10 cellular contexts compared by ENCODE assay signal in genomic region chr1:150808134-150808533, GRCh38. TPM values are rescaled to one million over a fixed set of nuclear protein-coding genes. Genes with fewer than 3 reads are reported as not detected.
A peak's percentile ranks its signal among the peaks of the same experiment; 100 is the strongest.
DNase-seq lines count a peak whose midpoint lies in the region; TF ChIP-seq lines count a peak whose summit lies in the region.
"Had no signal": no experiment of that assay in that cellular context is flagged by ENCODE, and none has a peak within 500 bp of the region (broad histone marks: within the 10 kb centered on the region; RNA-seq: fewer than 3 reads in every experiment).

TSS of gene CTSK (minus strand) at chr1:150808260. CDS start at chr1:150806805, 1,455 bp downstream.

- H3K27me3 ChIP-seq in endodermal cell (ENCODE audit: control insufficient read depth, insufficient read depth, low read length, poor library complexity, severe bottlenecking) (no peaks in the 10 kb centered on the region), muscle layer of colon (ENCODE audit: control insufficient read depth in 1 of 2, insufficient read depth in 2 of 2, low read length in 2 of 2) (no peaks in the 10 kb centered on the region)
- H3K27me3 ChIP-seq: BLaER1 had no signal

- H3K4me3 Mint-ChIP-seq in activated naive CD4-positive, alpha-beta T cell treated with anti-CD3 and anti-CD28 coated beads, Interleukin-2, amount 10 ng/mL, durations not matched to agents 7 days and 5 days, result peak within 1 kb of the TSS; percentile 3
- H3K4me3 Mint-ChIP-seq in endodermal cell, result peak within 1 kb of the TSS; percentile 15

- H3K36me3 Mint-ChIP-seq in activated naive CD4-positive, alpha-beta T cell treated with anti-CD3 and anti-CD28 coated beads, Interleukin-2, amount 10 ng/mL, durations not matched to agents 7 days and 5 days, result peaks cover 7% of the 10 kb centered on the region
- peaks cover 3% of the 10 kb centered on the region for H3K36me3 Mint-ChIP-seq in endodermal cell (ENCODE audit: low read depth)

- 74 to 77% methylated on average over 4 to 7 of the region's 7 CpGs for WGBS in endodermal cell (ENCODE audit: insufficient coverage in 1 of 2, insufficient read length in 1 of 2), 2 experiments

- peaks cover 34% of the 10 kb centered on the region for H3K36me3 ChIP-seq in endodermal cell (ENCODE audit: control insufficient read depth, insufficient read depth, low read length)
- peaks cover 35% of the 10 kb centered on the region for H3K36me3 ChIP-seq in muscle layer of colon (ENCODE audit: insufficient read depth, low read length)

- H3K27me3 Mint-ChIP-seq in activated naive CD4-positive, alpha-beta T cell treated with anti-CD3 and anti-CD28 coated beads, Interleukin-2, amount 10 ng/mL, durations not matched to agents 7 days and 5 days, result no peaks in the 10 kb centered on the region
- no peaks in the 10 kb centered on the region for H3K27me3 Mint-ChIP-seq in endodermal cell (ENCODE audit: insufficient read depth)

- H3K4me3 ChIP-seq in endodermal cell (ENCODE audit: low read length) (no peak within 1 kb of the TSS), muscle layer of colon (ENCODE audit: low read depth in 1 of 2, low read length in 2 of 2) (peak within 1 kb of the TSS; percentile 46 to 55)
- H3K4me3 ChIP-seq: BLaER1 had no signal

- H3K4me1 ChIP-seq in endodermal cell (ENCODE audit: control insufficient read depth, insufficient read depth, low read length) (peaks cover 17% of the 10 kb centered on the region), muscle layer of colon (ENCODE audit: insufficient read depth, low read length) (peaks cover 8% of the 10 kb centered on the region)

- no peak within 1 kb of the TSS for H3K9ac ChIP-seq in endodermal cell (ENCODE audit: extremely low read depth, low read length, poor library complexity, severe bottlenecking)
- H3K9ac ChIP-seq in muscle layer of colon (ENCODE audit: low read length), result peak within 1 kb of the TSS; percentile 16
- H3K9ac ChIP-seq: BLaER1 had no signal

- CTCF ChIA-PET in activated naive CD4-positive, alpha-beta T cell treated with anti-CD3 and anti-CD28 coated beads, Interleukin-2, amount 10 ng/mL, durations not matched to agents 7 days and 5 days (lab: Charles Lee), result interaction anchor here (0.8 kb wide), 1 partner anchor 247 kb away, joined by 5 read pairs; no protein-coding TSS in a partner anchor

- TF ChIP-seq CTCF in endodermal cell (conservative IDR thresholded peaks at IDR 0.05), result no peak

- no peak for DNase-seq in activated naive CD4-positive, alpha-beta T cell treated with anti-CD3 and anti-CD28 coated beads, Interleukin-2, amount 10 ng/mL, durations not matched to agents 7 days and 5 days
- DNase-seq in activated naive CD4-positive, alpha-beta T cell treated with Interleukin-2 at 50 U/mL for 16 hours, result no peak
- DNase-seq in endodermal cell, result peak; percentile 49
- no peak for DNase-seq in ureter (ENCODE audit: low spot score)
- DNase-seq in dermis blood vessel endothelial cell, result no peak
- DNase-seq in MV-4-11 (lab: John Stamatoyannopoulos, UW), result no peak
- DNase-seq in NCI-H748 treated with DMSO at 0.1 percent for 48 hours (lab: John Stamatoyannopoulos, UW), result no peak
- DNase-seq: NCI-H226 had no signal

- peaks cover 21% of the 10 kb centered on the region for H3K4me1 Mint-ChIP-seq in activated naive CD4-positive, alpha-beta T cell treated with anti-CD3 and anti-CD28 coated beads, Interleukin-2, amount 10 ng/mL, durations not matched to agents 7 days and 5 days
- H3K4me1 Mint-ChIP-seq in endodermal cell, result peaks cover 34% of the 10 kb centered on the region

- H3K27ac Mint-ChIP-seq in activated naive CD4-positive, alpha-beta T cell treated with anti-CD3 and anti-CD28 coated beads, Interleukin-2, amount 10 ng/mL, durations not matched to agents 7 days and 5 days, result no peak within 1 kb of the TSS
- peak within 1 kb of the TSS; percentile 70 for H3K27ac Mint-ChIP-seq in endodermal cell

- H3K27ac ChIP-seq in endodermal cell (ENCODE audit: low read depth, low read length) (no peak within 1 kb of the TSS), muscle layer of colon (ENCODE audit: low read depth, low read length) (peak within 1 kb of the TSS; percentile 49)
- H3K27ac ChIP-seq: BLaER1 had no signal

- H3K9me3 ChIP-seq in endodermal cell (ENCODE audit: control insufficient read depth, low read length) (no peaks in the 10 kb centered on the region), muscle layer of colon (ENCODE audit: low read length) (no peaks in the 10 kb centered on the region)
- H3K9me3 ChIP-seq: BLaER1 had no signal

- no peaks in the 10 kb centered on the region for H3K9me3 Mint-ChIP-seq in activated naive CD4-positive, alpha-beta T cell treated with anti-CD3 and anti-CD28 coated beads, Interleukin-2, amount 10 ng/mL, durations not matched to agents 7 days and 5 days
- H3K9me3 Mint-ChIP-seq in endodermal cell, result no peaks in the 10 kb centered on the region

RNA-seq across cellular contexts. Expression of gene CTSK, which starts in this region (rescaled TPM):
- 1 to 10 TPM; 6.1 to 8.4 TPM for total RNA-seq in endodermal cell
- 6.0 TPM for polyA plus RNA-seq in endodermal cell (2013, experiment 1 of 2)
- polyA plus RNA-seq in endodermal cell (2013, experiment 2 of 2), result 6.6 TPM
- total RNA-seq in ureter, result 26.5 TPM
- total RNA-seq in dermis blood vessel endothelial cell, result 0.68 and 0.84 TPM in 2 replicates
